Comparison of ENCODE assay signal across 9 cellular contexts in the genomic region with DNA sequence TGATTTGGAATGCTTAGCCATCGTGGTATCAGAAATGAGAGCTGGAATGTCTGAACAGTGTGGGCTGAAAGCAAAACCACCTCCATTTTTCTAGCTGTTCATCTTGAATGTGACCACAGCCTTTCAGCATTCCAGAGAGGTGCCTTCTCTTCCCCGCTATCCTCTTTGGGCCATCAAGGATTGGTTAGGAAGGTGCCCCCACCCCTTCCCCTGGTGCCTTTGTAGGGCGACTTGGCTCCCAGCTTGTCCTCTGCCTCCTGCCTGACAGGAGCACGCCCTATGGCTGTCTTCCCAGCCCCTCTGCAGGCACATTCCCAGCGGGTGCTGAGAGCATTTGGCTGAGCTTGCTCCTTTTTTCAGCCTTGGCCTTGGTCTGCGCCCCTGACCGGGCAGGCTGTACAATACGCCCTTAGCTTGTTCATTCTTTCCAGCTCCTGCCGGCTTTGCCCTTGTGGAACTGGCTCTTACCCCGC.
A peak's percentile ranks its signal among the peaks of the same experiment; 100 is the strongest.
DNase-seq lines count a peak whose midpoint lies in the region; ATAC-seq and TF ChIP-seq lines count a peak whose summit lies in the region.
"Had no signal": no experiment of that assay in that cellular context is flagged by ENCODE, and none has a peak within 500 bp of the region (broad histone marks: within the 10 kb centered on the region; RNA-seq: fewer than 3 reads in every experiment).

No MANE protein-coding gene starts in this region.

- BruUV-seq in MCF 10A (replicated peaks; lab: Mats Ljungman, UMichigan), result no TSS peak

- no peak overlapping the region for H3K4me3 Mint-ChIP-seq in MCF 10A (ENCODE audit: unreplicated experiment)

- H3K4me1 ChIP-seq in breast epithelium, result peaks cover 8 to 27% of the 10 kb centered on the region in 2 donors
- H3K4me1 ChIP-seq: A549 had no signal

- no peak overlapping the region for H3K27ac Mint-ChIP-seq in MCF 10A (ENCODE audit: low read depth, unreplicated experiment)

- H3K36me3 Mint-ChIP-seq in MCF 10A (ENCODE audit: insufficient read depth, unreplicated experiment), result peaks cover 6% of the 10 kb centered on the region

- TF ChIP-seq CTCF in breast epithelium (IDR thresholded peaks at IDR 0.05) (no peak), MCF 10A (IDR thresholded peaks at IDR 0.05; ENCODE audit: unreplicated experiment) (no peak)

- intact Hi-C loops in breast epithelium (cut with DNase I; ENCODE audit: low total_unique reads), result no loop called here
- intact Hi-C loops in MCF 10A (cut with micrococcal nuclease), result no loop called here
- intact Hi-C loops in Right ventricle myocardium inferior (cut with DNase I), result loop anchor here (2.0 to 5.0 kb wide), 5 partner anchors 43 to 387 kb away; no protein-coding TSS in a partner anchor

- CTCF ChIA-PET in MCF 10A (lab: Yijun Ruan, JAX), result interaction anchor here (0.6 to 1.0 kb wide), 3 partner anchors 13 to 190 kb away, joined by 3 to 4 read pairs (median 3); no protein-coding TSS in a partner anchor

- H3K27me3 ChIP-seq in breast epithelium, result no peaks in the 10 kb centered on the region

- H3K27me3 Mint-ChIP-seq in MCF 10A (ENCODE audit: insufficient read depth, unreplicated experiment), result no peaks in the 10 kb centered on the region

- peaks cover 31% of the 10 kb centered on the region for H3K4me1 Mint-ChIP-seq in MCF 10A (ENCODE audit: insufficient read depth, unreplicated experiment)

- H3K36me3 ChIP-seq in breast epithelium, result no peaks in the 10 kb centered on the region

- ATAC-seq in Right ventricle myocardium inferior, result peak; percentile 85
- ATAC-seq: A549 had no signal

- peak overlapping the region in 2 of 3 donors; percentile 7 to 42 for H3K4me3 ChIP-seq in breast epithelium
- H3K4me3 ChIP-seq: A549 had no signal

- H3K9me3 ChIP-seq in breast epithelium, result no peaks in the 10 kb centered on the region
- H3K9me3 ChIP-seq: A549 had no signal

- POLR2A ChIA-PET in MCF 10A (lab: Yijun Ruan, JAX), result interaction anchor here (0.9 to 1.4 kb wide), 2 partner anchors 8 to 148 kb away, joined by 3 to 4 read pairs; no protein-coding TSS in a partner anchor

- no peaks in the 10 kb centered on the region for H3K9me3 Mint-ChIP-seq in MCF 10A (ENCODE audit: unreplicated experiment)

- peak overlapping the region; percentile 89 to 94 for H3K27ac ChIP-seq in breast epithelium
- H3K27ac ChIP-seq: A549 had no signal

- no peak for TF ChIP-seq POLR2A in breast epithelium (IDR thresholded peaks at IDR 0.05)

- no peak for DNase-seq in breast epithelium (ENCODE audit: low spot score in 2 of 2)
- DNase-seq in MCF 10A (ENCODE audit: unreplicated experiment), result no peak
- DNase-seq in Right ventricle myocardium inferior (ENCODE audit: missing footprints), result peak; percentile 92
- peak; percentile 39 for DNase-seq in occipital lobe (lab: John Stamatoyannopoulos, UW)
- DNase-seq in NCI-H226, result no peak
- no peak for DNase-seq in 8988T
- DNase-seq in RPMI8226, result no peak
- DNase-seq in Kasumi-1 (lab: John Stamatoyannopoulos, UW), result no peak

Comparison
In these comparisons a context has a peak if more than half of its experiments do, and no peak if none do; other contexts are left out.
1. DNase-seq: peak in Right ventricle myocardium inferior (single experiment) and occipital lobe (single experiment); none in breast epithelium (0 of 2), MCF 10A (single experiment), NCI-H226 (single experiment), 8988T (single experiment), RPMI8226 (single experiment) and Kasumi-1 (0 of 2).